8 cellular contexts compared by ENCODE assay signal in the genomic region with DNA sequence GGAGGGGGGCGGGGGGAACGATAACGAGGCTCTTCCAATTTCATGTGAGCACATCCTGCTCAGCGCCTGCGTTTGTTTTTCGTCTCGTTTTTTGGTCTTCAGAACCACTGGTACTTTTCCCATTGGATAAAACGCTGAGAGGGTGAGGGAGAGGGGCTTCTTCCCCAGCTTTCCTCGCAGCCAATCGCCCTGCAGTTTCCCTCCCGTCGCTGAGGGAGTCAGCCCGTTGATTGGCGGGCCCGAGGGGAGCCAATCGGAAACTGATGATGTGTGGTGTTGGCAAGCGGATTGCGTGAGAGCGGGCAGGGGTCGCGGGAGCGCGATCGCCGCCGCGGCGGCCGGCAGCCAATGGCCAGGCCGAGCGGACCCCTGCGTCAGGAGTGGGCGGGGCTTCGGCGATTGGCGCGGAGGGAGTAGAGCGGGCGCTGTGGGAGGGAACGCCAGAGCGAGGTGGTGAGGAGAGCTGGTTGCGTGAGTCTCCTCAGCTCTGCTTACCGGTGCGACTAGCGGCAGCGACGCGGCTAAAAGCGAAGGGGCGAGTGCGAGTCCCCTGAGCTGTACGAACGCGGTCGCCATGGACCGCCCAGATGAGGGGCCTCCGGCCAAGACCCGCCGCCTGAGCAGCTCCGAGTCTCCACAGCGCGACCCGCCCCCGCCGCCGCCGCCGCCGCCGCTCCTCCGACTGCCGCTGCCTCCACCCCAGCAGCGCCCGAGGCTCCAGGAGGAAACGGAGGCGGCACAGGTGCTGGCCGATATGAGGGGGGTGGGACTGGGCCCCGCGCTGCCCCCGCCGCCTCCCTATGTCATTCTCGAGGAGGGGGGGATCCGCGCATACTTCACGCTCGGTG.
DNase-seq lines count a peak whose midpoint lies in the region; ATAC-seq and TF ChIP-seq lines count a peak whose summit lies in the region.

TSPYL2 (plus strand) TSS at position 443 of the 848 bp plus-strand sequence; CDS start at position 575, 132 bp downstream.

- ATAC-seq in GM19035 (IDR thresholded peaks at IDR 0.05; ENCODE audit: unreplicated experiment): peak; percentile 92
- peak; percentile 91 for ATAC-seq in HG03354 (IDR thresholded peaks at IDR 0.05; ENCODE audit: poor library complexity, severe bottlenecking, unreplicated experiment)
- ATAC-seq in activated CD4-positive, CD25-positive, alpha-beta regulatory T cell treated with anti-CD3 and anti-CD28 coated beads, Interleukin-2, amount 50 U/mL, for 24 hours: peak; percentile 89 to 91

- peak; percentile 95 for DNase-seq in AG09319 (ENCODE audit: extremely low read depth, low read depth)
- DNase-seq in NCI-H446 treated with DMSO at 0.1 percent for 48 hours (lab: John Stamatoyannopoulos, UW): peak; percentile 93
- peak; percentile 98 for DNase-seq in cerebellar cortex (ENCODE audit: low spot score)
- peak; percentile 98 for DNase-seq in islet precursor cell
- peak; percentile 78 to 90 (median 90) for DNase-seq in stimulated activated CD4-positive, alpha-beta T cell treated with anti-CD3 and anti-CD28 coated beads, Interleukin-12 subunit alpha, Interleukin-12 subunit beta, amount 100 ng/mL, for 48 hours (ENCODE audit: low read depth in 2 of 3, low spot score in 1 of 3)

- TF ChIP-seq CTCF in AG09319 (IDR thresholded peaks at IDR 0.05; ENCODE audit: low read depth, low read length): no peak

Comparison
In these comparisons a context has a peak if more than half of its experiments do, and no peak if none do; other contexts are left out.
1. Peak in every context shown above with its lines: DNase-seq and ATAC-seq.